Comparison of ENCODE assay signal across 21 cellular contexts in the genomic region with DNA sequence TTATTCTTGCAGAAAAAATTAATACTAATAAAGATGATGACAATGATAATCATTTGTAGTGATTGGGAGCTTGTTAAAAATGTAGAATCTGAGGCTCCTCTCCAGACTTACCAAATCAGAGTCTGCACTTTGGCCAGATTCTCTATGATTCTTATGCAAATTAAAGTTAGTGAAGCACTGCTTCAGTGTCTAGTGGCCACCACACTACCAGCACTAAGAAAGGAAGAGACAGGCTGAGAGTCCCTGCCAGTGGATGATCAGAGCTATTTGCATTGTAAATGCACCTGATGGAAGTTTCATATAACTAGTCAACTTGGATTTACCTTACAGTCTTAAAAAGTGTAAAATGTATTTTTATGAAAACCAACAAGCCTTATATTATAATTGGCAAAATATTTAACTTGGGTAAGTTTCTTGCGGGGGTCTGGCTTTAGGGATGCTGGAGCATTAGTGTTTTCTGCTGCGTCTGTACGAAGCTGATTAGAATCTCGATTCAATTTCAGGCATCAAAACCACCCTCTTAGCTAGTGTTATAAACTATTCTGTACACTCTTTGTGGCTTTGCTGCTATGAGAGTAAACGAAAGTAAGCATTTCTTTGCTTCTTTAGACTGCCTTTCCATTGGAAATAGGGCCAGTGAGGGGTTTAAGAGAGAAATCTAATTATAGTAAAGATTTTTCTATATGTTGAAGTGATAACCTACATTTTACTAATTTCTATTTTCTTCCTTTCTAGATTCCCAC.
"Had no signal": no experiment of that assay in that cellular context is flagged by ENCODE, and none has a peak within 500 bp of the region (broad histone marks: within the 10 kb centered on the region; RNA-seq: fewer than 3 reads in every experiment).

No MANE protein-coding gene starts in this region.

- H3K27ac ChIP-seq: ascending aorta, breast epithelium, coronary artery, lower lobe of right lung, neutrophil, stomach had no signal

- H3K27me3 ChIP-seq: ascending aorta, breast epithelium, neutrophil, stomach had no signal

- H3K9me3 ChIP-seq: ascending aorta, breast epithelium, lower lobe of right lung, neutrophil, stomach had no signal

- DNase-seq: activated CD4-positive, alpha-beta T cell treated with anti-CD3 and anti-CD28 coated beads, Interleukin-2, amount 50 U/mL, for 1 hour; activated CD8-positive, alpha-beta memory T cell treated with anti-CD3 and anti-CD28 coated beads, Interleukin-2, amount 50 U/mL, for 4 hours; activated effector memory CD4-positive, alpha-beta T cell treated with Interleukin-2 at 50 U/mL for 16 hours; activated naive CD4-positive, alpha-beta T cell treated with anti-CD3 and anti-CD28 coated beads, Interleukin-2, amount 50 U/mL, for 16 hours; activated T-cell treated with anti-CD3 and anti-CD28 coated beads, Interleukin-2, amount 50 U/mL, for 4 hours; foreskin melanocyte; glutamatergic neuron; hypothalamus; lower lobe of right lung; naive thymus-derived CD8-positive, alpha-beta T cell; stimulated activated CD4-positive, alpha-beta T cell treated with anti-CD3 and anti-CD28 coated beads, Interleukin-4, amount 100 ng/mL, for 1 hour; stomach; T1000; trophoblast cell had no signal

- ATAC-seq: activated CD4-positive, CD25-positive, alpha-beta regulatory T cell treated with anti-CD3 and anti-CD28 coated beads, Interleukin-2, amount 50 U/mL, for 24 hours; activated T-cell treated with anti-CD3 and anti-CD28 coated beads, Interleukin-2, amount 50 U/mL, for 4 hours; lower lobe of right lung; naive thymus-derived CD8-positive, alpha-beta T cell; sciatic nerve had no signal

- H3K4me1 ChIP-seq: ascending aorta, breast epithelium, lower lobe of right lung, stomach had no signal

- H3K4me3 ChIP-seq: ascending aorta, breast epithelium, coronary artery, lower lobe of right lung, smooth muscle cell, stomach had no signal

- H3K36me3 ChIP-seq: ascending aorta, breast epithelium, lower lobe of right lung, neutrophil, stomach had no signal

- H3K4me2 ChIP-seq: smooth muscle cell had no signal
